ENCODE assay signal across 17 cellular contexts in the genomic region with DNA sequence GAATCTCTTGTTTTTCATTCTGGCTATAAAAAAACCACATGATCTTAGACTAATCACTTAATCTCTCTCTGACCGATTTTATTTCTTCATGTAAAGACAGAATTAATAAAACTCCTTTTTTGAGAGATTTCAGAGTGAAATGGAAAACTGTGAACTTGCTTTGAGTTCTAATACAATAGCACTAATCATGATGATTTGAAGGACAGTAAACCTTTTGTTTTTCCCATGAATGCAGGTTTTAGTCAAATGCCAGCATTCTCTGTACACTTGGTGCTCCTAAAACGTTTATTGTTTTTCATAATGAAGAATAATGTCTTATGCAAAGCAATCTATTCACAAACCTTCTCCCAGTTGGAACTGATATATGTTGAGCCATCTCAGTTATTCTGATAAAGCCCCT.
DNase-seq lines count a peak whose midpoint lies in the region; ATAC-seq and TF ChIP-seq lines count a peak whose summit lies in the region.
"Had no signal": no experiment of that assay in that cellular context is flagged by ENCODE, and none has a peak within 500 bp of the region (broad histone marks: within the 10 kb centered on the region; RNA-seq: fewer than 3 reads in every experiment).

No MANE protein-coding gene starts in this region.

- H3K27ac ChIP-seq in GM23338 (ENCODE audit: low read depth) (no peak overlapping the region), cingulate gyrus (ENCODE audit: low read depth, low read length) (peak overlapping the region; percentile 90), layer of hippocampus (ENCODE audit: low read depth, low read length) (peak overlapping the region; percentile 96), left lung (no peak overlapping the region)
- H3K27ac ChIP-seq: BLaER1 treated with 17β-estradiol and CSF1 and Interleukin-3, amounts not matched to agents 10 nM and 100 nM; GM23248; HL-60 had no signal

- H3K79me2 ChIP-seq in GM23338 (replicated peaks; ENCODE audit: insufficient read depth): 0 out of 2 replicates have a peak, but pooled peaks cover 3% of the 10 kb centered on the region

- no peak for DNase-seq in GM23338 (ENCODE audit: low spot score)
- DNase-seq in putamen (ENCODE audit: low spot score): peak; percentile 87
- no peak for DNase-seq in left lung
- no peak for DNase-seq in epidermal melanocyte (ENCODE audit: insufficient read length, low spot score)
- DNase-seq in mesenteric fat pad (ENCODE audit: low spot score): no peak
- DNase-seq: 8988T; AML-193; CD4-positive, CD25-positive, alpha-beta regulatory T cell; DMS 273 treated with DMSO at 0.1 percent for 48 hours; GM23248 had no signal

- H3K9me2 ChIP-seq in GM23338 (ENCODE audit: insufficient read depth): 0 out of 2 replicates have a peak, but pooled peaks cover 3% of the 10 kb centered on the region

- ATAC-seq in GM23338 (no peak), GM18907 (IDR thresholded peaks at IDR 0.05; ENCODE audit: unreplicated experiment) (no peak), left lung (no peak)
- ATAC-seq: GM12878 had no signal

- H3K4me2 ChIP-seq in GM23338: peak overlapping the region; percentile 36; the same call in 1 of the 2 replicates
- H3K4me2 ChIP-seq: BLaER1 treated with 17β-estradiol and CSF1 and Interleukin-3, amounts not matched to agents 10 nM and 100 nM had no signal

- H3K27ac Mint-ChIP-seq in GM23338: no peak overlapping the region
- H3K27ac Mint-ChIP-seq: CD4-positive, CD25-positive, alpha-beta regulatory T cell had no signal

- H3K9me3 Mint-ChIP-seq in GM23338: no peaks in the 10 kb centered on the region

- H3K27me3 Mint-ChIP-seq in GM23338 (ENCODE audit: insufficient read depth, low read depth, poor library complexity): peaks cover 2% of the 10 kb centered on the region
- H3K27me3 Mint-ChIP-seq: CD4-positive, CD25-positive, alpha-beta regulatory T cell had no signal

- H3K4me1 ChIP-seq in GM23338 (ENCODE audit: insufficient read depth) (peaks cover 59% of the 10 kb centered on the region), left lung (no peaks in the 10 kb centered on the region)

- no peak overlapping the region for H3K4me3 Mint-ChIP-seq in GM23338
- H3K4me3 Mint-ChIP-seq: CD4-positive, CD25-positive, alpha-beta regulatory T cell had no signal

- H3K36me3 Mint-ChIP-seq in GM23338 (ENCODE audit: low read depth): peaks cover 3% of the 10 kb centered on the region; the same call in 2 of the 3 replicates
- H3K36me3 Mint-ChIP-seq: CD4-positive, CD25-positive, alpha-beta regulatory T cell had no signal

- no peaks in the 10 kb centered on the region for H4K20me1 ChIP-seq in GM23338 (replicated peaks; ENCODE audit: insufficient read depth)
- H4K20me1 ChIP-seq: BLaER1 treated with 17β-estradiol and CSF1 and Interleukin-3, amounts not matched to agents 10 nM and 100 nM had no signal

- H3K4me1 Mint-ChIP-seq in GM23338: peaks cover 61% of the 10 kb centered on the region
- H3K4me1 Mint-ChIP-seq: CD4-positive, CD25-positive, alpha-beta regulatory T cell had no signal

- H3K9me3 ChIP-seq in left lung: no peaks in the 10 kb centered on the region
- H3K9me3 ChIP-seq: BLaER1 treated with 17β-estradiol and CSF1 and Interleukin-3, amounts not matched to agents 10 nM and 100 nM; HAP-1 had no signal

- no peak overlapping the region for H3K4me3 ChIP-seq in GM23338
- H3K4me3 ChIP-seq in left lung: no peak overlapping the region
- H3K4me3 ChIP-seq: BLaER1 treated with 17β-estradiol and CSF1 and Interleukin-3, amounts not matched to agents 10 nM and 100 nM; GM12878; GM23248; HAP-1 had no signal

- no peaks in the 10 kb centered on the region for H3K36me3 ChIP-seq in GM23338 (ENCODE audit: insufficient read depth)
- no peaks in the 10 kb centered on the region for H3K36me3 ChIP-seq in left lung
- H3K36me3 ChIP-seq: BLaER1 treated with 17β-estradiol and CSF1 and Interleukin-3, amounts not matched to agents 10 nM and 100 nM; HAP-1 had no signal

- no peak overlapping the region for H2AFZ ChIP-seq in GM23338
- H2AFZ ChIP-seq: GM23248 had no signal

- no peaks in the 10 kb centered on the region for H3K27me3 ChIP-seq in GM23338 (ENCODE audit: insufficient read depth)
- H3K27me3 ChIP-seq in layer of hippocampus (ENCODE audit: control insufficient read depth, insufficient read depth, low read length): no peaks in the 10 kb centered on the region
- no peaks in the 10 kb centered on the region for H3K27me3 ChIP-seq in left lung
- H3K27me3 ChIP-seq: BLaER1 treated with 17β-estradiol and CSF1 and Interleukin-3, amounts not matched to agents 10 nM and 100 nM had no signal

- TF ChIP-seq CTCF in GM23338 (conservative IDR thresholded peaks at IDR 0.05; ENCODE audit: low read depth in 2 of 2) (no peak), left lung (IDR thresholded peaks at IDR 0.05) (no peak)

- H3F3A ChIP-seq in GM23338 (replicated peaks; ENCODE audit: low read depth): no peaks in the 10 kb centered on the region

- intact Hi-C loops in left lung (cut with DNase I): no loop called here

TF ChIP-seq in GM23338, 12 proteins besides CTCF, POLR2A, EP300 and RAD21 (continues in another document):
- TF ChIP-seq EZH2 (IDR thresholded peaks at IDR 0.05; ENCODE audit: low read depth, unreplicated experiment) (no peak), ZNF114 (CRISPR knock-in tag; IDR thresholded peaks at IDR 0.05) (no peak), EZH2phosphoT487 (IDR thresholded peaks at IDR 0.05; ENCODE audit: unreplicated experiment) (no peak), NANOG (IDR thresholded peaks at IDR 0.05; ENCODE audit: borderline replicate concordance) (no peak), JUNB (IDR thresholded peaks at IDR 0.05; ENCODE audit: unreplicated experiment) (no peak), POLR2AphosphoS5 (IDR thresholded peaks at IDR 0.05; ENCODE audit: low read depth) (no peak)
- TF ChIP-seq, protein P1, sequence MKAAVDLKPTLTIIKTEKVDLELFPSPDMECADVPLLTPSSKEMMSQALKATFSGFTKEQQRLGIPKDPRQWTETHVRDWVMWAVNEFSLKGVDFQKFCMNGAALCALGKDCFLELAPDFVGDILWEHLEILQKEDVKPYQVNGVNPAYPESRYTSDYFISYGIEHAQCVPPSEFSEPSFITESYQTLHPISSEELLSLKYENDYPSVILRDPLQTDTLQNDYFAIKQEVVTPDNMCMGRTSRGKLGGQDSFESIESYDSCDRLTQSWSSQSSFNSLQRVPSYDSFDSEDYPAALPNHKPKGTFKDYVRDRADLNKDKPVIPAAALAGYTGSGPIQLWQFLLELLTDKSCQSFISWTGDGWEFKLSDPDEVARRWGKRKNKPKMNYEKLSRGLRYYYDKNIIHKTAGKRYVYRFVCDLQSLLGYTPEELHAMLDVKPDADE (IDR thresholded peaks at IDR 0.05): no peak
- TF ChIP-seq, protein P2, sequence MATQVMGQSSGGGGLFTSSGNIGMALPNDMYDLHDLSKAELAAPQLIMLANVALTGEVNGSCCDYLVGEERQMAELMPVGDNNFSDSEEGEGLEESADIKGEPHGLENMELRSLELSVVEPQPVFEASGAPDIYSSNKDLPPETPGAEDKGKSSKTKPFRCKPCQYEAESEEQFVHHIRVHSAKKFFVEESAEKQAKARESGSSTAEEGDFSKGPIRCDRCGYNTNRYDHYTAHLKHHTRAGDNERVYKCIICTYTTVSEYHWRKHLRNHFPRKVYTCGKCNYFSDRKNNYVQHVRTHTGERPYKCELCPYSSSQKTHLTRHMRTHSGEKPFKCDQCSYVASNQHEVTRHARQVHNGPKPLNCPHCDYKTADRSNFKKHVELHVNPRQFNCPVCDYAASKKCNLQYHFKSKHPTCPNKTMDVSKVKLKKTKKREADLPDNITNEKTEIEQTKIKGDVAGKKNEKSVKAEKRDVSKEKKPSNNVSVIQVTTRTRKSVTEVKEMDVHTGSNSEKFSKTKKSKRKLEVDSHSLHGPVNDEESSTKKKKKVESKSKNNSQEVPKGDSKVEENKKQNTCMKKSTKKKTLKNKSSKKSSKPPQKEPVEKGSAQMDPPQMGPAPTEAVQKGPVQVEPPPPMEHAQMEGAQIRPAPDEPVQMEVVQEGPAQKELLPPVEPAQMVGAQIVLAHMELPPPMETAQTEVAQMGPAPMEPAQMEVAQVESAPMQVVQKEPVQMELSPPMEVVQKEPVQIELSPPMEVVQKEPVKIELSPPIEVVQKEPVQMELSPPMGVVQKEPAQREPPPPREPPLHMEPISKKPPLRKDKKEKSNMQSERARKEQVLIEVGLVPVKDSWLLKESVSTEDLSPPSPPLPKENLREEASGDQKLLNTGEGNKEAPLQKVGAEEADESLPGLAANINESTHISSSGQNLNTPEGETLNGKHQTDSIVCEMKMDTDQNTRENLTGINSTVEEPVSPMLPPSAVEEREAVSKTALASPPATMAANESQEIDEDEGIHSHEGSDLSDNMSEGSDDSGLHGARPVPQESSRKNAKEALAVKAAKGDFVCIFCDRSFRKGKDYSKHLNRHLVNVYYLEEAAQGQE (IDR thresholded peaks at IDR 0.05; ENCODE audit: unreplicated experiment): no peak

Comparison
In these comparisons a context has a peak if more than half of its experiments do, and no peak if none do; other contexts are left out.
1. H3K27ac ChIP-seq: peak in cingulate gyrus (single experiment) and layer of hippocampus (single experiment); none in GM23338 (single experiment) and left lung (0 of 2).